ENCODE assay signal across 1 cellular context in the genomic region with DNA sequence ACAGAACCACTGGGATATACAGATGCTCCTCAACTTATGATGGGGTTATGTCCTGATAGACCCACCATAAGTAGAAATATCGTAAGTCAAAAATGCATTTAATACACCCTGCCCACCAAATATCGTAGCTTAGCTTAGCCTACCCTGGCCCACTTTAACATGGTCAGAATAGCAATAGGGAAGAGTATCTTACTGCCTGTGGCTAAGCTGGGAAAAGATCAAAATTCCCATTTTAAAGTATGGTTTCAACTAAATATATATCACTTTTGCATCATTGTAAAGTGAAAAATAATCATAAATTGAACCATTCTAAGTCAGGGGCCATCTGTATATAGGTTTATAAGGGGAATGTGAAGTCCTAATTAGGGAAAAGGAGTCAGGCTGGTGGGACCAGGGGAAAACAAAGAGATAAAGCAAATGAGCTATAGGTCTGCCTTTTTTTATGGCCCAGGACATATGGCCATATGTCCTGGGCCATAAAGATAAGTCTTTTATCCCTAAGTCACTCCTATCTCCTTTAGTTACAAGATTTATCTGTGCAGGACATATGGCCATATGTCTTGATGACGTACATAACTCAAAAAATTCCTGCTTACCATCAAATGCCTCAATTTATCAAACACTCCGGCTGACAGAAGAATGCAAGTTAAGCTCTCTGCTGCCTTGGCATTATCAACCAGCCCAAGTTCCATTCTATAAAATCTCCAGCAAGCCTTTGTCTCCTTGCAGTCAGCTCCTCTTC.
A peak's percentile ranks its signal among the peaks of the same experiment; 100 is the strongest.
TF ChIP-seq lines count a peak whose summit lies in the region.

No MANE protein-coding gene starts in this region.

TF ChIP-seq in K562, 482 proteins besides CTCF, POLR2A, EP300 and RAD21 (continued from another document and continues in another):
- TF ChIP-seq, protein P1, sequence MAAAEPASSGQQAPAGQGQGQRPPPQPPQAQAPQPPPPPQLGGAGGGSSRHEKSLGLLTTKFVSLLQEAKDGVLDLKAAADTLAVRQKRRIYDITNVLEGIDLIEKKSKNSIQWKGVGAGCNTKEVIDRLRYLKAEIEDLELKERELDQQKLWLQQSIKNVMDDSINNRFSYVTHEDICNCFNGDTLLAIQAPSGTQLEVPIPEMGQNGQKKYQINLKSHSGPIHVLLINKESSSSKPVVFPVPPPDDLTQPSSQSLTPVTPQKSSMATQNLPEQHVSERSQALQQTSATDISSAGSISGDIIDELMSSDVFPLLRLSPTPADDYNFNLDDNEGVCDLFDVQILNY (CRISPR knock-in tag; IDR thresholded peaks at IDR 0.05): no peak
- TF ChIP-seq, protein P2, sequence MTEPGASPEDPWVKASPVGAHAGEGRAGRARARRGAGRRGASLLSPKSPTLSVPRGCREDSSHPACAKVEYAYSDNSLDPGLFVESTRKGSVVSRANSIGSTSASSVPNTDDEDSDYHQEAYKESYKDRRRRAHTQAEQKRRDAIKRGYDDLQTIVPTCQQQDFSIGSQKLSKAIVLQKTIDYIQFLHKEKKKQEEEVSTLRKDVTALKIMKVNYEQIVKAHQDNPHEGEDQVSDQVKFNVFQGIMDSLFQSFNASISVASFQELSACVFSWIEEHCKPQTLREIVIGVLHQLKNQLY (CRISPR knock-in tag; conservative IDR thresholded peaks at IDR 0.05): no peak
- TF ChIP-seq ZNF584 (CRISPR knock-in tag; IDR thresholded peaks at IDR 0.05; ENCODE audit: low read depth) (peak; percentile 96), ZNF76 (CRISPR knock-in tag; IDR thresholded peaks at IDR 0.05; ENCODE audit: borderline replicate concordance) (peak; percentile 68; the same call in 1 of the 2 replicates), SREBF2 (CRISPR knock-in tag; IDR thresholded peaks at IDR 0.05) (no peak), POLR2AphosphoS2 (IDR thresholded peaks at IDR 0.05; ENCODE audit: low read length) (no peak), SNIP1 (IDR thresholded peaks at IDR 0.05; ENCODE audit: low read depth) (no peak), MAZ (CRISPR knock-in tag; conservative IDR thresholded peaks at IDR 0.05 in 1 of 2, IDR thresholded peaks at IDR 0.05 in 1 of 2) (peak; percentile 40 to 61), RAD51 (IDR thresholded peaks at IDR 0.05; ENCODE audit: borderline replicate concordance, low read depth) (peak; percentile 61; the same call in 1 of the 2 replicates), RBM25 (IDR thresholded peaks at IDR 0.05; ENCODE audit: low read depth, low read length, severe bottlenecking) (no peak), PRMT5 (CRISPR knock-in tag; IDR thresholded peaks at IDR 0.05) (no peak), ZNF184 (CRISPR knock-in tag; IDR thresholded peaks at IDR 0.05) (no peak), ZNF57 (CRISPR knock-in tag; IDR thresholded peaks at IDR 0.05) (no peak), MIER1 (IDR thresholded peaks at IDR 0.05; ENCODE audit: low read depth) (no peak), ZNF217 (CRISPR knock-in tag; IDR thresholded peaks at IDR 0.05) (no peak), SMARCC2 (IDR thresholded peaks at IDR 0.05; ENCODE audit: low read depth) (peak; percentile 100), ZNF3 (CRISPR knock-in tag; IDR thresholded peaks at IDR 0.05) (no peak), RBM15 (IDR thresholded peaks at IDR 0.05; ENCODE audit: insufficient read depth, low read length) (no peak), SRF (CRISPR knock-in tag; IDR thresholded peaks at IDR 0.05) (peak in 1 of 2 experiments; percentile 90; a peak in 2 of 4 replicates), YBX1 (IDR thresholded peaks at IDR 0.05) (no peak), CREM (IDR thresholded peaks at IDR 0.05; ENCODE audit: low read depth) (peak; percentile 97), GATAD2A (IDR thresholded peaks at IDR 0.05) (peak; percentile 69; the same call in 1 of the 2 replicates), SP2 (IDR thresholded peaks at IDR 0.05; ENCODE audit: extremely low read depth, low read depth, low read length, poor library complexity, severe bottlenecking) (no peak), HNRNPH1 (optimal IDR thresholded peaks at IDR 0.05; ENCODE audit: low read depth, low read length) (no peak), TAF7 (tag; IDR thresholded peaks at IDR 0.05) (no peak), ZNF79 (CRISPR knock-in tag; IDR thresholded peaks at IDR 0.05; ENCODE audit: low read depth) (peak; percentile 10; the same call in 1 of the 2 replicates), TCF3 (CRISPR knock-in tag; IDR thresholded peaks at IDR 0.05) (peak; percentile 97), ETV1 (tag; conservative IDR thresholded peaks at IDR 0.05; ENCODE audit: low read depth) (peak; percentile 49; the same call in 1 of the 2 replicates), ZNF232 (CRISPR knock-in tag; IDR thresholded peaks at IDR 0.05) (no peak), PRPF4 (IDR thresholded peaks at IDR 0.05; ENCODE audit: insufficient read depth, low read depth, low read length, poor library complexity, severe bottlenecking) (no peak), FOXK2 (conservative IDR thresholded peaks at IDR 0.05 in 1 of 2, IDR thresholded peaks at IDR 0.05 in 1 of 2; ENCODE audit: low read depth in 2 of 2) (peak; percentile 68 to 82), ARID1B (IDR thresholded peaks at IDR 0.05) (peak; percentile 100), CHCHD3 (CRISPR knock-in tag; IDR thresholded peaks at IDR 0.05) (no peak), RB1 (IDR thresholded peaks at IDR 0.05; ENCODE audit: low read depth) (peak; percentile 51; the same call in 1 of the 2 replicates), KLF13 (tag; IDR thresholded peaks at IDR 0.05; ENCODE audit: borderline replicate concordance, low read depth) (no peak), SOX6 (IDR thresholded peaks at IDR 0.05) (peak; percentile 99), DDX20 (tag; IDR thresholded peaks at IDR 0.05; ENCODE audit: low read depth) (no peak; the same call in 1 of the 2 replicates), SAFB2 (IDR thresholded peaks at IDR 0.05; ENCODE audit: borderline replicate concordance, low read depth, low read length, severe bottlenecking) (no peak), PPARD (CRISPR knock-in tag; IDR thresholded peaks at IDR 0.05) (no peak), ZNF311 (CRISPR knock-in tag; IDR thresholded peaks at IDR 0.05) (peak; percentile 94), RBFOX2 (IDR thresholded peaks at IDR 0.05; ENCODE audit: low read depth, low read length) (no peak)
- TF ChIP-seq, protein P3, sequence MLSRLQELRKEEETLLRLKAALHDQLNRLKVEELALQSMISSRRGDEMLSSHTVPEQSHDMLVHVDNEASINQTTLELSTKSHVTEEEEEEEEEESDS (CRISPR knock-in tag; IDR thresholded peaks at IDR 0.05): no peak
- TF ChIP-seq, protein P4, sequence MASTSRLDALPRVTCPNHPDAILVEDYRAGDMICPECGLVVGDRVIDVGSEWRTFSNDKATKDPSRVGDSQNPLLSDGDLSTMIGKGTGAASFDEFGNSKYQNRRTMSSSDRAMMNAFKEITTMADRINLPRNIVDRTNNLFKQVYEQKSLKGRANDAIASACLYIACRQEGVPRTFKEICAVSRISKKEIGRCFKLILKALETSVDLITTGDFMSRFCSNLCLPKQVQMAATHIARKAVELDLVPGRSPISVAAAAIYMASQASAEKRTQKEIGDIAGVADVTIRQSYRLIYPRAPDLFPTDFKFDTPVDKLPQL (IDR thresholded peaks at IDR 0.05; ENCODE audit: extremely low read depth, insufficient read length): no peak
- TF ChIP-seq, protein P5, sequence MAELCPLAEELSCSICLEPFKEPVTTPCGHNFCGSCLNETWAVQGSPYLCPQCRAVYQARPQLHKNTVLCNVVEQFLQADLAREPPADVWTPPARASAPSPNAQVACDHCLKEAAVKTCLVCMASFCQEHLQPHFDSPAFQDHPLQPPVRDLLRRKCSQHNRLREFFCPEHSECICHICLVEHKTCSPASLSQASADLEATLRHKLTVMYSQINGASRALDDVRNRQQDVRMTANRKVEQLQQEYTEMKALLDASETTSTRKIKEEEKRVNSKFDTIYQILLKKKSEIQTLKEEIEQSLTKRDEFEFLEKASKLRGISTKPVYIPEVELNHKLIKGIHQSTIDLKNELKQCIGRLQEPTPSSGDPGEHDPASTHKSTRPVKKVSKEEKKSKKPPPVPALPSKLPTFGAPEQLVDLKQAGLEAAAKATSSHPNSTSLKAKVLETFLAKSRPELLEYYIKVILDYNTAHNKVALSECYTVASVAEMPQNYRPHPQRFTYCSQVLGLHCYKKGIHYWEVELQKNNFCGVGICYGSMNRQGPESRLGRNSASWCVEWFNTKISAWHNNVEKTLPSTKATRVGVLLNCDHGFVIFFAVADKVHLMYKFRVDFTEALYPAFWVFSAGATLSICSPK (IDR thresholded peaks at IDR 0.05; ENCODE audit: borderline replicate concordance): 0 out of 2 replicates have a peak, but pooled peaks have one; percentile 82
- TF ChIP-seq, protein P6, sequence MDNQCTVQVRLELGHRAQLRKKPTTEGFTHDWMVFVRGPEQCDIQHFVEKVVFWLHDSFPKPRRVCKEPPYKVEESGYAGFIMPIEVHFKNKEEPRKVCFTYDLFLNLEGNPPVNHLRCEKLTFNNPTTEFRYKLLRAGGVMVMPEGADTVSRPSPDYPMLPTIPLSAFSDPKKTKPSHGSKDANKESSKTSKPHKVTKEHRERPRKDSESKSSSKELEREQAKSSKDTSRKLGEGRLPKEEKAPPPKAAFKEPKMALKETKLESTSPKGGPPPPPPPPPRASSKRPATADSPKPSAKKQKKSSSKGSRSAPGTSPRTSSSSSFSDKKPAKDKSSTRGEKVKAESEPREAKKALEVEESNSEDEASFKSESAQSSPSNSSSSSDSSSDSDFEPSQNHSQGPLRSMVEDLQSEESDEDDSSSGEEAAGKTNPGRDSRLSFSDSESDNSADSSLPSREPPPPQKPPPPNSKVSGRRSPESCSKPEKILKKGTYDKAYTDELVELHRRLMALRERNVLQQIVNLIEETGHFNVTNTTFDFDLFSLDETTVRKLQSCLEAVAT (IDR thresholded peaks at IDR 0.05): peak; percentile 11 to 50; a peak in 1 of 4 replicates
- TF ChIP-seq, protein P7, sequence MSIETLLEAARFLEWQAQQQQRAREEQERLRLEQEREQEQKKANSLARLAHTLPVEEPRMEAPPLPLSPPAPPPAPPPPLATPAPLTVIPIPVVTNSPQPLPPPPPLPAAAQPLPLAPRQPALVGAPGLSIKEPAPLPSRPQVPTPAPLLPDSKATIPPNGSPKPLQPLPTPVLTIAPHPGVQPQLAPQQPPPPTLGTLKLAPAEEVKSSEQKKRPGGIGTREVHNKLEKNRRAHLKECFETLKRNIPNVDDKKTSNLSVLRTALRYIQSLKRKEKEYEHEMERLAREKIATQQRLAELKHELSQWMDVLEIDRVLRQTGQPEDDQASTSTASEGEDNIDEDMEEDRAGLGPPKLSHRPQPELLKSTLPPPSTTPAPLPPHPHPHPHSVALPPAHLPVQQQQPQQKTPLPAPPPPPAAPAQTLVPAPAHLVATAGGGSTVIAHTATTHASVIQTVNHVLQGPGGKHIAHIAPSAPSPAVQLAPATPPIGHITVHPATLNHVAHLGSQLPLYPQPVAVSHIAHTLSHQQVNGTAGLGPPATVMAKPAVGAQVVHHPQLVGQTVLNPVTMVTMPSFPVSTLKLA (conservative IDR thresholded peaks at IDR 0.05): peak; percentile 70 to 87
- TF ChIP-seq, protein P8, sequence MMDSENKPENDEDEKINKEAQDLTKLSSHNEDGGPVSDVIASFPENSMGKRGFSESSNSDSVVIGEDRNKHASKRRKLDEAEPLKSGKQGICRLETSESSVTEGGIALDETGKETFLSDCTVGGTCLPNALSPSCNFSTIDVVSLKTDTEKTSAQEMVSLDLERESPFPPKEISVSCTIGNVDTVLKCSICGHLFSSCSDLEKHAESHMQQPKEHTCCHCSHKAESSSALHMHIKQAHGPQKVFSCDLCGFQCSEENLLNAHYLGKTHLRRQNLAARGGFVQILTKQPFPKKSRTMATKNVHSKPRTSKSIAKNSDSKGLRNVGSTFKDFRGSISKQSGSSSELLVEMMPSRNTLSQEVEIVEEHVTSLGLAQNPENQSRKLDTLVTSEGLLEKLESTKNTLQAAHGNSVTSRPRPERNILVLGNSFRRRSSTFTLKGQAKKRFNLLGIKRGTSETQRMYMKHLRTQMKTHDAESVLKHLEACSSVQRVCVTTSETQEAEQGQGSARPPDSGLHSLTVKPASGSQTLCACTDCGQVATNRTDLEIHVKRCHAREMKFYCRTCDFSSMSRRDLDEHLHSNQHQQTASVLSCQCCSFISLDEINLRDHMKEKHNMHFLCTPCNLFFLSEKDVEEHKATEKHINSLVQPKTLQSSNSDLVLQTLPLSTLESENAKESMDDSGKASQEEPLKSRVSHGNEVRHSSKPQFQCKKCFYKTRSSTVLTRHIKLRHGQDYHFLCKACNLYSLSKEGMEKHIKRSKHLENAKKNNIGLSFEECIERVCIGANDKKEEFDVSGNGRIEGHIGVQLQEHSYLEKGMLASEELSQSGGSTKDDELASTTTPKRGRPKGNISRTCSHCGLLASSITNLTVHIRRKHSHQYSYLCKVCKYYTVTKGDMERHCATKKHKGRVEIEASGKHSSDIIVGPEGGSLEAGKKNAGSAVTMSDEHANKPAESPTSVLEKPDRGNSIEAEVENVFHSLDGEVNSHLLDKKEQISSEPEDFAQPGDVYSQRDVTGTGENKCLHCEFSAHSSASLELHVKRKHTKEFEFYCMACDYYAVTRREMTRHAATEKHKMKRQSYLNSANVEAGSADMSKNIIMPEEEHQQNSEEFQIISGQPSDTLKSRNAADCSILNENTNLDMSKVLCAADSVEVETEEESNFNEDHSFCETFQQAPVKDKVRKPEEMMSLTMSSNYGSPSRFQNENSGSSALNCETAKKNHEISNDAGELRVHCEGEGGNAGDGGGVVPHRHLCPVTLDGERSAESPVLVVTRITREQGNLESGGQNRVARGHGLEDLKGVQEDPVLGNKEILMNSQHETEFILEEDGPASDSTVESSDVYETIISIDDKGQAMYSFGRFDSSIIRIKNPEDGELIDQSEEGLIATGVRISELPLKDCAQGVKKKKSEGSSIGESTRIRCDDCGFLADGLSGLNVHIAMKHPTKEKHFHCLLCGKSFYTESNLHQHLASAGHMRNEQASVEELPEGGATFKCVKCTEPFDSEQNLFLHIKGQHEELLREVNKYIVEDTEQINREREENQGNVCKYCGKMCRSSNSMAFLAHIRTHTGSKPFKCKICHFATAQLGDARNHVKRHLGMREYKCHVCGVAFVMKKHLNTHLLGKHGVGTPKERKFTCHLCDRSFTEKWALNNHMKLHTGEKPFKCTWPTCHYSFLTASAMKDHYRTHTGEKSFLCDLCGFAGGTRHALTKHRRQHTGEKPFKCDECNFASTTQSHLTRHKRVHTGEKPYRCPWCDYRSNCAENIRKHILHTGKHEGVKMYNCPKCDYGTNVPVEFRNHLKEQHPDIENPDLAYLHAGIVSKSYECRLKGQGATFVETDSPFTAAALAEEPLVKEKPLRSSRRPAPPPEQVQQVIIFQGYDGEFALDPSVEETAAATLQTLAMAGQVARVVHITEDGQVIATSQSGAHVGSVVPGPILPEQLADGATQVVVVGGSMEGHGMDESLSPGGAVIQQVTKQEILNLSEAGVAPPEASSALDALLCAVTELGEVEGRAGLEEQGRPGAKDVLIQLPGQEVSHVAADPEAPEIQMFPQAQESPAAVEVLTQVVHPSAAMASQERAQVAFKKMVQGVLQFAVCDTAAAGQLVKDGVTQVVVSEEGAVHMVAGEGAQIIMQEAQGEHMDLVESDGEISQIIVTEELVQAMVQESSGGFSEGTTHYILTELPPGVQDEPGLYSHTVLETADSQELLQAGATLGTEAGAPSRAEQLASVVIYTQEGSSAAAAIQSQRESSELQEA (IDR thresholded peaks at IDR 0.05; ENCODE audit: low read depth): peak; percentile 15; the same call in 1 of the 2 replicates
